ENCODE assay signal across 19 cellular contexts in genomic region chr16:86459266-86459665, GRCh38. TPM values are rescaled to one million over a fixed set of nuclear protein-coding genes. Genes with fewer than 3 reads are reported as not detected.
DNase-seq lines count a peak whose midpoint lies in the region; ATAC-seq, FAIRE-seq and TF ChIP-seq lines count a peak whose summit lies in the region.
"Had no signal": no experiment of that assay in that cellular context is flagged by ENCODE, and none has a peak within 500 bp of the region (broad histone marks: within the 10 kb centered on the region; RNA-seq: fewer than 3 reads in every experiment).

No MANE protein-coding gene starts in this region.

- no peak for FAIRE-seq in GM19239 (lab: Jason Lieb, UNC)
- FAIRE-seq: H54 had no signal

- H3K4ac ChIP-seq in IMR-90 (ENCODE audit: low read depth, low read length) = peak overlapping the region; percentile 96

- peaks cover 35% of the 10 kb centered on the region for H3K4me1 ChIP-seq in IMR-90 (ENCODE audit: control insufficient read depth, insufficient read depth, low read length)
- no peaks in the 10 kb centered on the region for H3K4me1 ChIP-seq in colonic mucosa
- H3K4me1 ChIP-seq in muscle layer of colon (ENCODE audit: insufficient read depth, low read length) = peaks cover 61% of the 10 kb centered on the region
- peaks cover 0 to 28% (median 11%) of the 10 kb centered on the region in 4 donors for H3K4me1 ChIP-seq in stomach

- CTCF ChIA-PET in IMR-90 (lab: Yijun Ruan, JAX) = interaction anchor here (0.6 to 1.2 kb wide), 5 partner anchors 34 to 387 kb away, joined by 3 to 5 read pairs (median 4); no protein-coding TSS in a partner anchor

- H3K56ac ChIP-seq in IMR-90 (ENCODE audit: extremely low read depth, insufficient read depth, low read length) = peak overlapping the region; percentile 93

- DNase-seq in IMR-90 (no peak), colonic mucosa (no peak), stomach (no peak), GM19239 (ENCODE audit: insufficient read length, low spot score) (no peak), retina (no peak), GM13976 (ENCODE audit: low spot score) (no peak)
- DNase-seq: CD4-positive, CD25-positive, alpha-beta regulatory T cell; EL; GF-D8; KBM-7; NCI-H1092 treated with DMSO at 0.1 percent for 48 hours; NCI-H2029 treated with DMSO at 0.1 percent for 48 hours; NCI-H345; NCI-H524 had no signal

- no peak for TF ChIP-seq RAD21 in IMR-90 (IDR thresholded peaks at IDR 0.05; ENCODE audit: low read length)

- peak overlapping the region; percentile 46 for H3K23ac ChIP-seq in IMR-90 (ENCODE audit: low read depth, low read length)

- H4K8ac ChIP-seq in IMR-90 (ENCODE audit: low read depth in 2 of 2, low read length in 2 of 2) = peak overlapping the region; percentile 42 to 65

- in situ Hi-C loops in IMR-90 (cut with MboI; ENCODE audit: low sequenced_read_pairs) = loop anchor here (5.0 kb wide), 1 partner anchor 62 kb away; no protein-coding TSS in a partner anchor
- in situ Hi-C loops in GM13976 (cut with MboI; ENCODE audit: low sequenced_read_pairs, unreplicated experiment) = no loop called here

- H2AK5ac ChIP-seq in IMR-90 (ENCODE audit: low read depth, low read length) = peak overlapping the region; percentile 53

- H3K36me3 ChIP-seq in IMR-90 (ENCODE audit: control insufficient read depth, insufficient read depth, low read length) (peaks cover 9% of the 10 kb centered on the region; the same call in 1 of the 2 replicates), colonic mucosa (no peaks in the 10 kb centered on the region), muscle layer of colon (ENCODE audit: insufficient read depth, low read length) (no peaks in the 10 kb centered on the region), stomach (no peaks in the 10 kb centered on the region)
- H3K36me3 ChIP-seq: SJSA1 had no signal

- peak overlapping the region; percentile 23; the same call in 2 of the 3 replicates for H2BK15ac ChIP-seq in IMR-90 (ENCODE audit: low read depth, low read length)

- peak overlapping the region; percentile 71 for H4K91ac ChIP-seq in IMR-90 (ENCODE audit: insufficient read depth, low read depth, low read length)

- H3K18ac ChIP-seq in IMR-90 (ENCODE audit: low read depth, low read length) = peak overlapping the region; percentile 93

- H2BK20ac ChIP-seq in IMR-90 (ENCODE audit: low read depth, low read length) = peak overlapping the region; percentile 80

- intact Hi-C loops in IMR-90 (cut with micrococcal nuclease) (loop anchor here (5.0 kb wide), 3 partner anchors 157 to 387 kb away; no protein-coding TSS in a partner anchor), colonic mucosa (cut with DNase I) (no loop called here), stomach (cut with DNase I; ENCODE audit: low total_unique reads) (no loop called here)

- H3K27me3 ChIP-seq in IMR-90 (ENCODE audit: control insufficient read depth, insufficient read depth, low read length) (no peaks in the 10 kb centered on the region), colonic mucosa (no peaks in the 10 kb centered on the region), muscle layer of colon (ENCODE audit: control insufficient read depth in 1 of 2, insufficient read depth in 2 of 2, low read length in 2 of 2) (no peaks in the 10 kb centered on the region), stomach (peaks cover 0 to 4% (median 0%) of the 10 kb centered on the region in 3 donors)
- H3K27me3 ChIP-seq: SJSA1 had no signal

- H3K79me1 ChIP-seq in IMR-90 (ENCODE audit: low read depth in 1 of 2, low read length in 2 of 2) = peaks cover 11 to 62% of the 10 kb centered on the region in 2 experiments

- peak overlapping the region; percentile 43 for H4K5ac ChIP-seq in IMR-90 (ENCODE audit: low read depth, low read length)

- no peak for ATAC-seq in IMR-90 (ENCODE audit: low read depth)
- ATAC-seq: Right ventricle myocardium inferior had no signal

- peak overlapping the region; percentile 70 for H2BK120ac ChIP-seq in IMR-90 (ENCODE audit: low read depth, low read length)

- H3K4me2 ChIP-seq in IMR-90 (ENCODE audit: low read depth, low read length) = no peak overlapping the region

- H2BK5ac ChIP-seq in IMR-90 (ENCODE audit: low read depth, low read length, poor library complexity, severe bottlenecking) = peak overlapping the region; percentile 88

- H3K9me3 ChIP-seq in IMR-90 (ENCODE audit: control insufficient read depth, insufficient read depth, low read length) (peaks cover 7% of the 10 kb centered on the region), colonic mucosa (no peaks in the 10 kb centered on the region), muscle layer of colon (ENCODE audit: low read length) (no peaks in the 10 kb centered on the region), stomach (peaks cover 0 to 17% (median 11%) of the 10 kb centered on the region in 4 donors)

- dilution Hi-C loops in IMR-90 (cut with HindIII; ENCODE audit: low sequenced_read_pairs, unreplicated experiment) = no loop called here

- WGBS in IMR-90 (ENCODE audit: extremely low coverage in 2 of 2, insufficient read length in 1 of 2), 2 experiments = 68% methylated on average over 5 of the region's 13 CpGs; no CpG with 5 or more reads in 1 of the 2 experiments
- WGBS in stomach, 5 donors = 59 to 75% (median 70%) methylated on average over 13 of the region's 13 CpGs

- H3K4me3 ChIP-seq in IMR-90 (ENCODE audit: insufficient read depth, low read depth, low read length) = no peak overlapping the region
- no peak overlapping the region for H3K4me3 ChIP-seq in colonic mucosa
- no peak overlapping the region for H3K4me3 ChIP-seq in muscle layer of colon (ENCODE audit: low read depth in 1 of 2, low read length in 2 of 2)
- no peak overlapping the region for H3K4me3 ChIP-seq in stomach
- H3K4me3 ChIP-seq: SJSA1 had no signal

- no peak for TF ChIP-seq EP300 in stomach (IDR thresholded peaks at IDR 0.05)

- TF ChIP-seq CTCF in IMR-90 (conservative IDR thresholded peaks at IDR 0.05; ENCODE audit: low read depth, low read length) = no peak
- TF ChIP-seq CTCF in colonic mucosa (IDR thresholded peaks at IDR 0.05) = no peak
- TF ChIP-seq CTCF in stomach (IDR thresholded peaks at IDR 0.05) = no peak
- TF ChIP-seq CTCF in GM13976 (IDR thresholded peaks at IDR 0.05; ENCODE audit: borderline replicate concordance, control extremely low read depth, extremely low read depth, insufficient read depth, missing control alignments) = no peak

- H3K9me1 ChIP-seq in IMR-90 (ENCODE audit: insufficient read depth, low read length) = peaks cover 27% of the 10 kb centered on the region

- TF ChIP-seq POLR2A in IMR-90 (IDR thresholded peaks at IDR 0.05; ENCODE audit: low read depth, low read length) (no peak), stomach (IDR thresholded peaks at IDR 0.05) (no peak)

- H3K9ac ChIP-seq in IMR-90 (ENCODE audit: low read depth, low read length) (peak overlapping the region; percentile 71; the same call in 1 of the 2 replicates), colonic mucosa (ENCODE audit: low read depth in 2 of 2, low read length in 2 of 2) (no peak overlapping the region), muscle layer of colon (ENCODE audit: low read length) (no peak overlapping the region)

- H3K14ac ChIP-seq in IMR-90 (replicated peaks; ENCODE audit: low read depth, low read length) = peak overlapping the region; percentile 50

- no TSS peak for BruUV-seq in IMR-90 (replicated peaks; lab: Mats Ljungman, UMichigan)

- peak overlapping the region; percentile 51 for H2AK9ac ChIP-seq in IMR-90 (replicated peaks; ENCODE audit: low read depth, low read length, poor library complexity)

- peak overlapping the region; percentile 87 for H3K27ac ChIP-seq in IMR-90 (ENCODE audit: insufficient read depth, low read length)
- H3K27ac ChIP-seq in colonic mucosa = peak overlapping the region; percentile 59
- peak overlapping the region; percentile 94 for H3K27ac ChIP-seq in muscle layer of colon (ENCODE audit: low read depth, low read length)
- H3K27ac ChIP-seq in stomach = peak overlapping the region; percentile 32 to 88 (median 80)
- H3K27ac ChIP-seq: SJSA1 had no signal

- peaks cover 3% of the 10 kb centered on the region; the same call in 1 of the 2 replicates for H4K20me1 ChIP-seq in IMR-90 (ENCODE audit: insufficient read depth, low read length)

- peak overlapping the region; percentile 46 for H2AFZ ChIP-seq in IMR-90 (replicated peaks; ENCODE audit: low read length, poor library complexity)

- POLR2A ChIA-PET in IMR-90 (lab: Charles Lee; ENCODE audit: unreplicated experiment) = no interaction called here

TF ChIP-seq in IMR-90, 13 proteins besides CTCF, POLR2A, EP300 and RAD21 (continues in another document):
- no peak for TF ChIP-seq MAFK (IDR thresholded peaks at IDR 0.05; ENCODE audit: low read depth, low read length)
- no peak for TF ChIP-seq CEBPB (IDR thresholded peaks at IDR 0.05; ENCODE audit: low read depth, low read length)
- TF ChIP-seq SMC3 (IDR thresholded peaks at IDR 0.05; ENCODE audit: low read depth, low read length) = no peak
- TF ChIP-seq NFE2L2 (IDR thresholded peaks at IDR 0.05; ENCODE audit: low read depth, low read length) = no peak
- no peak for TF ChIP-seq ELK1 (IDR thresholded peaks at IDR 0.05; ENCODE audit: borderline replicate concordance, low read depth, low read length)
- no peak for TF ChIP-seq RFX5 (IDR thresholded peaks at IDR 0.05; ENCODE audit: low read depth, low read length)
- no peak for TF ChIP-seq RCOR1 (IDR thresholded peaks at IDR 0.05; ENCODE audit: insufficient replicate concordance, low read length)
- TF ChIP-seq CHD1 (IDR thresholded peaks at IDR 0.05; ENCODE audit: low read depth, low read length) = no peak
- TF ChIP-seq MAZ (IDR thresholded peaks at IDR 0.05; ENCODE audit: borderline replicate concordance, low read depth, low read length) = no peak
- TF ChIP-seq MXI1 (IDR thresholded peaks at IDR 0.05; ENCODE audit: borderline replicate concordance, low read depth, low read length) = no peak
- TF ChIP-seq FOS (IDR thresholded peaks at IDR 0.05; ENCODE audit: low read depth, low read length) = no peak

RNA-seq across cellular contexts. Expression of gene FOXF1, which starts 51.1 kb away (rescaled TPM):
- total RNA-seq in IMR-90 (2012; rRNA removed) (2.7 and 4.2 TPM in 2 replicates), colonic mucosa (10 to 100 TPM in 1 of 2 donors, 1 to 10 TPM in 1; 6.3 to 12.1 TPM), stomach (10 to 100 TPM; 18.4 to 37.9 (median 26.9) TPM)
- polyA plus RNA-seq in IMR-90 (2012; rRNA removed) (33.0 and 34.5 TPM in 2 replicates), stomach (10 to 100 TPM; 15.7 to 18.2 (median 17.7) TPM)
- 33.7 and 84.8 TPM in 2 replicates for polyA plus RNA-seq in IMR-90 (2012; cell fraction: cytosol; rRNA removed)
- 98.2 and 101 TPM in 2 replicates for polyA plus RNA-seq in IMR-90 (2012; cell fraction: nucleus; rRNA removed; ENCODE audit: low replicate concordance)
- total RNA-seq: A673; CD4-positive, CD25-positive, alpha-beta regulatory T cell had no signal
- polyA plus RNA-seq: CD4-positive, CD25-positive, alpha-beta regulatory T cell had no signal
